Comparison of ENCODE assay signal across 1 cellular context in genomic region chr2:189521686-189522434, GRCh38.
TF ChIP-seq lines count a peak whose summit lies in the region.

No MANE protein-coding gene starts in this region.

TF ChIP-seq in HepG2, 621 proteins besides CTCF, POLR2A, EP300 and RAD21 (continues in another document):
- TF ChIP-seq ZNF3 (CRISPR knock-in tag; IDR thresholded peaks at IDR 0.05) = no peak
- 0 out of 2 replicates have a peak, but pooled peaks have one; percentile 0 for TF ChIP-seq ELF4 (CRISPR knock-in tag; IDR thresholded peaks at IDR 0.05; ENCODE audit: borderline replicate concordance)
- TF ChIP-seq UBTF (CRISPR knock-in tag; IDR thresholded peaks at IDR 0.05) = no peak
- 0 out of 2 replicates have a peak, but pooled peaks have one; percentile 46 for TF ChIP-seq ZNF12 (CRISPR knock-in tag; IDR thresholded peaks at IDR 0.05)
- TF ChIP-seq THRA (CRISPR knock-in tag; IDR thresholded peaks at IDR 0.05; ENCODE audit: borderline replicate concordance) = 0 out of 2 replicates have a peak, but pooled peaks have one; percentile 13
- peak; percentile 97 for TF ChIP-seq SIX4 (CRISPR knock-in tag; IDR thresholded peaks at IDR 0.05)
- 0 out of 2 replicates have a peak, but pooled peaks have one; percentile 49 for TF ChIP-seq SMAD3 (CRISPR knock-in tag; IDR thresholded peaks at IDR 0.05)
- 0 out of 2 replicates have a peak, but pooled peaks have one; percentile 28 for TF ChIP-seq THYN1 (CRISPR knock-in tag; IDR thresholded peaks at IDR 0.05; ENCODE audit: borderline replicate concordance, low read depth)
- TF ChIP-seq ZNF225 (CRISPR knock-in tag; IDR thresholded peaks at IDR 0.05) = no peak
- peak; percentile 47; the same call in 1 of the 2 replicates for TF ChIP-seq RERE (CRISPR knock-in tag; IDR thresholded peaks at IDR 0.05; ENCODE audit: low read depth)
- no peak for TF ChIP-seq JARID2 (CRISPR knock-in tag; IDR thresholded peaks at IDR 0.05; ENCODE audit: insufficient replicate concordance)
- no peak for TF ChIP-seq ZNF224 (CRISPR knock-in tag; IDR thresholded peaks at IDR 0.05)
- TF ChIP-seq FIP1L1 (IDR thresholded peaks at IDR 0.05; ENCODE audit: borderline replicate concordance, insufficient read depth, low read depth, low read length) = no peak
- 0 out of 2 replicates have a peak, but pooled peaks have one; percentile 14 for TF ChIP-seq ZBTB25 (CRISPR knock-in tag; IDR thresholded peaks at IDR 0.05)
- 0 out of 2 replicates have a peak, but pooled peaks have one; percentile 2 for TF ChIP-seq PAXIP1 (CRISPR knock-in tag; conservative IDR thresholded peaks at IDR 0.05)
- peak; percentile 82 for TF ChIP-seq GATAD2A (CRISPR knock-in tag; IDR thresholded peaks at IDR 0.05)
- no peak for TF ChIP-seq ZNF430 (CRISPR knock-in tag; IDR thresholded peaks at IDR 0.05)
- TF ChIP-seq MLX (CRISPR knock-in tag; IDR thresholded peaks at IDR 0.05) = no peak
- no peak for TF ChIP-seq ZNF235 (CRISPR knock-in tag; IDR thresholded peaks at IDR 0.05; ENCODE audit: borderline replicate concordance)
- peak; percentile 43; the same call in 1 of the 2 replicates for TF ChIP-seq ZNF878 (CRISPR knock-in tag; IDR thresholded peaks at IDR 0.05)
- TF ChIP-seq ZGPAT (CRISPR knock-in tag; IDR thresholded peaks at IDR 0.05) = peak; percentile 16; the same call in 1 of the 2 replicates
- TF ChIP-seq PHF21A (CRISPR knock-in tag; IDR thresholded peaks at IDR 0.05) = no peak
- TF ChIP-seq IRF2 (CRISPR knock-in tag; IDR thresholded peaks at IDR 0.05) = no peak
- TF ChIP-seq RELA (CRISPR knock-in tag; IDR thresholded peaks at IDR 0.05) = no peak
- no peak for TF ChIP-seq IKZF1 (IDR thresholded peaks at IDR 0.05)
- peak; percentile 51; the same call in 1 of the 2 replicates for TF ChIP-seq THAP11 (CRISPR knock-in tag; IDR thresholded peaks at IDR 0.05)
- no peak for TF ChIP-seq ZBTB2 (CRISPR knock-in tag; IDR thresholded peaks at IDR 0.05; ENCODE audit: low read depth)
- TF ChIP-seq FOXA3 (CRISPR knock-in tag; IDR thresholded peaks at IDR 0.05) = peak; percentile 92
- peak; percentile 81 for TF ChIP-seq ARID5B (CRISPR knock-in tag; IDR thresholded peaks at IDR 0.05)
- peak; percentile 51; the same call in 1 of the 2 replicates for TF ChIP-seq BCL6 (CRISPR knock-in tag; IDR thresholded peaks at IDR 0.05)
- TF ChIP-seq FOXP1 (IDR thresholded peaks at IDR 0.05) = peak; percentile 91
- TF ChIP-seq FOXP1 (CRISPR knock-in tag; IDR thresholded peaks at IDR 0.05) = peak; percentile 90
- TF ChIP-seq CEBPB (IDR thresholded peaks at IDR 0.05; ENCODE audit: borderline replicate concordance, low read depth, low read length) = peak; percentile 92
- no peak for TF ChIP-seq ZNF329 (CRISPR knock-in tag; IDR thresholded peaks at IDR 0.05; ENCODE audit: low read depth)
